ENCODE assay signal across 23 cellular contexts in genomic region chr9:31389075-31389474, GRCh38.
"Had no signal": no experiment of that assay in that cellular context is flagged by ENCODE, and none has a peak within 500 bp of the region (broad histone marks: within the 10 kb centered on the region; RNA-seq: fewer than 3 reads in every experiment).

No MANE protein-coding gene starts in this region.

- H3K27me3 ChIP-seq: brain microvascular endothelial cell, right lobe of liver, tibial nerve had no signal

- H3K4me1 ChIP-seq: right lobe of liver had no signal

- FAIRE-seq: astrocyte, keratinocyte had no signal

- H3K9me3 ChIP-seq: right lobe of liver, tibial nerve had no signal

- H3K36me3 ChIP-seq: brain microvascular endothelial cell, right lobe of liver, tibial nerve had no signal

- H3K4me3 Mint-ChIP-seq: activated CD4-positive, alpha-beta memory T cell treated with anti-CD3 and anti-CD28 coated beads for 36 hours; activated CD4-positive, alpha-beta T cell treated with anti-CD3 and anti-CD28 coated beads, Interleukin-2, amount 10 ng/mL, durations not matched to agents 24 days and 14 days; activated T-cell treated with anti-CD3 and anti-CD28 coated beads, Interleukin-2, amount 50 U/mL, for 24 hours; effector memory CD8-positive, alpha-beta T cell; nephron had no signal

- H3K4me3 ChIP-seq: right lobe of liver, tibial nerve had no signal

- H3K27ac Mint-ChIP-seq: activated CD4-positive, alpha-beta memory T cell treated with anti-CD3 and anti-CD28 coated beads for 36 hours; activated CD4-positive, alpha-beta T cell treated with anti-CD3 and anti-CD28 coated beads, Interleukin-2, amount 10 ng/mL, durations not matched to agents 24 days and 14 days; activated T-cell treated with anti-CD3 and anti-CD28 coated beads, Interleukin-2, amount 50 U/mL, for 24 hours; effector memory CD8-positive, alpha-beta T cell; nephron had no signal

- H3K27me3 Mint-ChIP-seq: activated CD4-positive, alpha-beta memory T cell treated with anti-CD3 and anti-CD28 coated beads for 36 hours; activated CD4-positive, alpha-beta T cell treated with anti-CD3 and anti-CD28 coated beads, Interleukin-2, amount 10 ng/mL, durations not matched to agents 24 days and 14 days; activated T-cell treated with anti-CD3 and anti-CD28 coated beads, Interleukin-2, amount 50 U/mL, for 24 hours; effector memory CD8-positive, alpha-beta T cell had no signal

- ATAC-seq: effector memory CD8-positive, alpha-beta T cell; left cardiac atrium; left ventricle myocardium superior; right lobe of liver had no signal

- DNase-seq: activated CD4-positive, alpha-beta memory T cell treated with anti-CD3 and anti-CD28 coated beads for 36 hours; activated CD4-positive, alpha-beta T cell treated with anti-CD3 and anti-CD28 coated beads, Interleukin-2, amount 10 ng/mL, durations not matched to agents 24 days and 14 days; activated CD4-positive, CD25-positive, alpha-beta regulatory T cell treated with anti-CD3 and anti-CD28 coated beads, Interleukin-2, amount 50 U/mL, for 72 hours; activated CD8-positive, alpha-beta memory T cell treated with anti-CD3 and anti-CD28 coated beads, Interleukin-2, amount 50 U/mL, for 48 hours; activated gamma-delta T cell treated with Interleukin-2 at 50 U/mL for 16 hours; activated naive CD4-positive, alpha-beta T cell treated with anti-CD3 and anti-CD28 coated beads, Interleukin-2, amount 50 U/mL, for 16 hours; activated T-cell treated with anti-CD3 and anti-CD28 coated beads, Interleukin-2, amount 50 U/mL, for 24 hours; amniotic stem cell; brain microvascular endothelial cell; cortex of kidney; effector memory CD8-positive, alpha-beta T cell; erythroblast; head of caudate nucleus; hippocampal formation; left cardiac atrium; left ventricle myocardium superior; right lobe of liver; stimulated activated CD4-positive, alpha-beta T cell treated with anti-CD3 and anti-CD28 coated beads, Interleukin-2, amount 100 ng/mL, for 48 hours; stimulated activated naive CD4-positive, alpha-beta T cell treated with Interleukin-2 at 50 U/mL for 16 hours had no signal

- H3K27ac ChIP-seq: brain microvascular endothelial cell, right lobe of liver, tibial nerve had no signal

- H3K9me3 Mint-ChIP-seq: activated CD4-positive, alpha-beta T cell treated with anti-CD3 and anti-CD28 coated beads, Interleukin-2, amount 10 ng/mL, durations not matched to agents 24 days and 14 days; effector memory CD8-positive, alpha-beta T cell; nephron had no signal
